In genomic region chr16:81401035-81401950, GRCh38 we compare ENCODE assay signal across 2 cellular contexts.
TF ChIP-seq lines count a peak whose summit lies in the region.

No MANE protein-coding gene starts in this region.

TF ChIP-seq in K562, 482 proteins besides CTCF, POLR2A, EP300 and RAD21:
- TF ChIP-seq CREM (IDR thresholded peaks at IDR 0.05; ENCODE audit: low read depth) (peak; percentile 79), FOXK2 (conservative IDR thresholded peaks at IDR 0.05 in 1 of 2, IDR thresholded peaks at IDR 0.05 in 1 of 2; ENCODE audit: low read depth in 2 of 2) (peak in 1 of 2 experiments; percentile 30; a peak in 1 of 4 replicates), ATF1 (CRISPR knock-in tag; IDR thresholded peaks at IDR 0.05) (no peak), ATF1 (tag; IDR thresholded peaks at IDR 0.05) (peak; percentile 65), TFAP4 (CRISPR knock-in tag; IDR thresholded peaks at IDR 0.05; ENCODE audit: borderline replicate concordance) (peak; percentile 70; the same call in 1 of the 2 replicates), NRF1 (conservative IDR thresholded peaks at IDR 0.05 in 1 of 2, IDR thresholded peaks at IDR 0.05 in 1 of 2) (peak; percentile 64 to 76), RBBP5 (IDR thresholded peaks at IDR 0.05; ENCODE audit: borderline replicate concordance, insufficient read depth, low read length, poor library complexity, severe bottlenecking) (peak; percentile 38), CREB1 (IDR thresholded peaks at IDR 0.05) (no peak), CREB1 (CRISPR knock-in tag; IDR thresholded peaks at IDR 0.05) (peak; percentile 50; the same call in 1 of the 2 replicates), DACH1 (IDR thresholded peaks at IDR 0.05; ENCODE audit: partially characterized antibody) (peak; percentile 41), SLC30A9 (CRISPR knock-in tag; IDR thresholded peaks at IDR 0.05) (no peak), FOXA1 (IDR thresholded peaks at IDR 0.05; ENCODE audit: borderline replicate concordance) (no peak)

TF ChIP-seq in GM23338, 12 proteins besides CTCF, POLR2A, EP300 and RAD21:
- TF ChIP-seq NANOG (IDR thresholded peaks at IDR 0.05; ENCODE audit: borderline replicate concordance): no peak
